Comparison of ENCODE assay signal across 8 cellular contexts in the genomic region with DNA sequence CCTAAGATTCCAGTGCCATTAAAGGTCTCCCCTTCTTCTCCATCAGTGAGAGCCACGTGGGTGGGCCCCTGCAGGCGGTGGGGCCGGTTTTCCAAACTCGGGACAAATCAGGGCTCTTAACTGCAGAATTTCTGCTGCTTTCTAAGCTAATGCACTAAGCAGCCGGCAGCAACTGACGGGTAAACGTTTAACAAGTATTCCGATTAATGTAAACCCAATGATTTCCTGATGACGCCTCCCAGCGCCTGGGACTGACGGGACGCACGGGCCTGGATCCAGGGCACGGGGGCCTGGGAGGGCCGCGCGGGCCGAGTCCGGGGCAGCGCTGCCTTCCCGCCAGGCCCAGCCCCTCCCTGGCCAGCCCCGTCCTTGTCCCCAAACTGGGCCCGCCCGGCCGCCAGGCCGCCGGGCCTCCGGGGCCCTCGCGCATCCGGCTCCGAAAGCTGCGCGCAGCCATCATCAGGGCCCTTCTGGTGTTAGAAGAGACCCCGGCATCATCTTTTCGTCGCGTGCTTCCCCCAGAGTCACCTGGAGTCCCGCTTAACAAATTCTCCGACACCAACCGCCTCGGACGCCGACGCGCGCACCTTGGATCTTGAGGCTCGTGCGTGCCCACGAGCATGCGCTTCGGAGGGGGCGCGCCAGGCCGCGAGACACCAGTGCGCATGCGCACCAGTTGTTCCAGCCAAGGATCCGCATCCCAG. TPM values are rescaled to one million over a fixed set of nuclear protein-coding genes. Genes with fewer than 3 reads are reported as not detected.
A peak's percentile ranks its signal among the peaks of the same experiment; 100 is the strongest.
DNase-seq lines count a peak whose midpoint lies in the region; ATAC-seq and TF ChIP-seq lines count a peak whose summit lies in the region.

Gene MLH3, minus strand, starts transcription at position 616 of the 704 bp plus-strand sequence. CDS start 1,812 bp downstream, outside the sequence.

- H3K9me3 Mint-ChIP-seq in stimulated activated naive CD8-positive, alpha-beta T cell treated with anti-CD3 and anti-CD28 coated beads, Interleukin-15, amount 100 ng/mL, for 72 hours = no peaks in the 10 kb centered on the region

- H3K9ac ChIP-seq in neural cell (ENCODE audit: low read length) = peak within 1 kb of the TSS; percentile 63

- no peaks in the 10 kb centered on the region for H3F3A ChIP-seq in neural cell (ENCODE audit: insufficient read depth, low read length, poor library complexity, severe bottlenecking)

- H3K27me3 Mint-ChIP-seq in stimulated activated naive CD8-positive, alpha-beta T cell treated with anti-CD3 and anti-CD28 coated beads, Interleukin-15, amount 100 ng/mL, for 72 hours = no peaks in the 10 kb centered on the region

- no peaks in the 10 kb centered on the region for H3K9me2 ChIP-seq in neural cell (ENCODE audit: insufficient read depth, low read length)

- TF ChIP-seq RAD21 in neural cell (conservative IDR thresholded peaks at IDR 0.05) = no peak

- no peaks in the 10 kb centered on the region for H4K20me1 ChIP-seq in neural cell (ENCODE audit: insufficient read depth)

- H3K4me2 ChIP-seq in neural cell (ENCODE audit: low read length) = no peak within 1 kb of the TSS

- ATAC-seq in GM21825 (IDR thresholded peaks at IDR 0.05; ENCODE audit: unreplicated experiment) = peak; percentile 66
- peak; percentile 88 for ATAC-seq in stimulated activated naive CD8-positive, alpha-beta T cell treated with anti-CD3 and anti-CD28 coated beads, Interleukin-15, amount 100 ng/mL, for 72 hours

- TF ChIP-seq CTCF in fibroblast of villous mesenchyme (IDR thresholded peaks at IDR 0.05; ENCODE audit: insufficient read depth, low read depth, low read length) (no peak), neural cell (IDR thresholded peaks at IDR 0.05; ENCODE audit: poor library complexity, severe bottlenecking) (no peak)

- H3K27me3 ChIP-seq in MG63 = no peaks in the 10 kb centered on the region
- H3K27me3 ChIP-seq in SJCRH30 = no peaks in the 10 kb centered on the region
- no peaks in the 10 kb centered on the region for H3K27me3 ChIP-seq in neural cell (ENCODE audit: insufficient read depth, low read depth, low read length)

- peak within 1 kb of the TSS; percentile 59 for H3K4me3 ChIP-seq in MG63
- peak within 1 kb of the TSS; percentile 53 for H3K4me3 ChIP-seq in SJCRH30
- H3K4me3 ChIP-seq in fibroblast of villous mesenchyme (ENCODE audit: low read depth, low read length) = peak within 1 kb of the TSS; percentile 64
- peak within 1 kb of the TSS; percentile 64 for H3K4me3 ChIP-seq in neural cell (ENCODE audit: low read length)

- H3K79me2 ChIP-seq in neural cell (replicated peaks; ENCODE audit: insufficient read depth, low read length) = no peaks in the 10 kb centered on the region

- peak within 1 kb of the TSS; percentile 51 for H2AFZ ChIP-seq in neural cell (ENCODE audit: low read depth, low read length)

- H3K9me3 ChIP-seq in MG63 (no peaks in the 10 kb centered on the region), SJCRH30 (replicated peaks) (no peaks in the 10 kb centered on the region), neural cell (ENCODE audit: low read length) (no peaks in the 10 kb centered on the region)

- peak within 1 kb of the TSS; percentile 89 to 92 for H3K4me3 Mint-ChIP-seq in stimulated activated naive CD8-positive, alpha-beta T cell treated with anti-CD3 and anti-CD28 coated beads, Interleukin-15, amount 100 ng/mL, for 72 hours

- no peak for TF ChIP-seq EP300 in neural cell (conservative IDR thresholded peaks at IDR 0.05; ENCODE audit: poor library complexity, severe bottlenecking)

- H3K27ac ChIP-seq in SJCRH30 = peak within 1 kb of the TSS; percentile 59
- H3K27ac ChIP-seq in neural cell (ENCODE audit: low read length) = no peak within 1 kb of the TSS

- H3K4me1 ChIP-seq in SJCRH30 = no peaks in the 10 kb centered on the region

- H3K4me1 Mint-ChIP-seq in stimulated activated naive CD8-positive, alpha-beta T cell treated with anti-CD3 and anti-CD28 coated beads, Interleukin-15, amount 100 ng/mL, for 72 hours = peaks cover 86% of the 10 kb centered on the region

- H3K36me3 ChIP-seq in MG63 (peaks cover 17% of the 10 kb centered on the region), SJCRH30 (peaks cover 25% of the 10 kb centered on the region), neural cell (ENCODE audit: insufficient read depth, low read length) (no peaks in the 10 kb centered on the region)

- DNase-seq in DMS114 treated with DMSO at 0.1 percent for 48 hours (lab: John Stamatoyannopoulos, UW; ENCODE audit: unreplicated experiment) (peak; percentile 73), MG63 (peak; percentile 75), SJCRH30 (peak; percentile 53 to 65), activated gamma-delta T cell treated with Interleukin-2 at 50 U/mL for 16 hours (peak; percentile 74), fibroblast of villous mesenchyme (ENCODE audit: low read depth) (peak; percentile 73)
- peak; percentile 73 to 80 for DNase-seq in stimulated activated naive CD8-positive, alpha-beta T cell treated with anti-CD3 and anti-CD28 coated beads, Interleukin-15, amount 100 ng/mL, for 72 hours

- H3K27ac Mint-ChIP-seq in stimulated activated naive CD8-positive, alpha-beta T cell treated with anti-CD3 and anti-CD28 coated beads, Interleukin-15, amount 100 ng/mL, for 72 hours = peak within 1 kb of the TSS; percentile 97 to 99

TF ChIP-seq in neural cell, 6 proteins besides CTCF, POLR2A, EP300 and RAD21:
- no peak for TF ChIP-seq TAF1 (IDR thresholded peaks at IDR 0.05; ENCODE audit: low read depth)
- TF ChIP-seq MXI1 (conservative IDR thresholded peaks at IDR 0.05; ENCODE audit: poor library complexity, severe bottlenecking) = no peak
- peak; percentile 83 for TF ChIP-seq POLR2AphosphoS5 (IDR thresholded peaks at IDR 0.05)
TF ChIP-seq in neural cell: peak in this region for 1.

RNA-seq across cellular contexts. Expression of gene MLH3, which starts in this region (rescaled TPM):
- total RNA-seq in MG63 (2014; rRNA removed; shearing (Covaris generic); ENCODE audit: low replicate concordance) = 9.0 and 9.1 TPM in 2 replicates
- total RNA-seq in SJCRH30 (2014; rRNA removed; shearing (Covaris generic)) = 6.9 and 9.3 TPM in 2 replicates
- 21.6 and 25.9 TPM in 2 replicates for total RNA-seq in fibroblast of villous mesenchyme
- 16.9 and 17.3 TPM in 2 replicates for polyA plus RNA-seq in neural cell
- polyA minus RNA-seq in neural cell = 42.6 TPM in 2 replicates
